Comparison of ENCODE assay signal across 23 cellular contexts in the genomic region with DNA sequence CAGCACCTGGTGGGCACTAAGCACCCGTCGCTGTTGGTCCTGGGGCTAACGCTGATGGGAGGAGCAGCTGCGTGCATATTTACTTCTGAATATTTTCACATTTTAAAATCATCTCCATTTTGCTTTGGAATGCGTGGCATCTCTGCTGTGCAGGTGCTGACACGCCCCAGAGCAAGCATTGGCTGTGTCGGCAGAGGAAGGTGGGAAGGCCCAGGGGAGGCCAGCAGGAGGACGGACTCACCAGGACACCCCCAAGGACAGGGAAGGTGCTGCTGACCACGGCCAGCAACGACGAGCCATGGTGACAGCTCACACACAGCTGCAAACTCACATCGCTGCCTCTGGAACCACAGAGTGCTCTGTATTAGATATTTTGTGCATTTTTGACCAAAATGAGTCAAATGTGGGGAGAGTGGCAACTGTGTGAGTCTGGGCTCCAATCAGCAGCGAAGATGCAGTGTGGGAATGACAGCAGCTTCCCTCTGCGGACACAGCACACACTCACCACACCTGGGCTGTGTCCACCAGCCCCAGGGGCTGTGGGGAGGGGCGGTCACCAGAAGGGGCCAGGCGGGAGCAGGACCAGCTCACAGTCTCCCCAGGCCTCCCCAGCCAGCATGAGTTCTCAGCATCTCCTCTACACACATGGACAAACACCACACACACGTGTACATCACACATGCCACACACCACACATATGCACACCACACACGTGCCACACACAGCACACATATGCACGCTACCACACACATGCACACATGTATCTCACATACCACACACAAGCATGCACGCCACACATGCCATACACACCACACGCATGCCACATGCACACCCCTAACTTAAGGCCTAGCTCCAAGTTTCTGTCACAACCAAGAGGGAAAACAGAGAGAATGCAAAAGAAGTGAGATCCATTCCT. TPM values are rescaled to one million over a fixed set of nuclear protein-coding genes. Genes with fewer than 3 reads are reported as not detected.
DNase-seq lines count a peak whose midpoint lies in the region; ATAC-seq, FAIRE-seq and TF ChIP-seq lines count a peak whose summit lies in the region.
"Had no signal": no experiment of that assay in that cellular context is flagged by ENCODE, and none has a peak within 500 bp of the region (broad histone marks: within the 10 kb centered on the region; RNA-seq: fewer than 3 reads in every experiment).

No MANE protein-coding gene starts in this region.

- H3K9ac ChIP-seq in HepG2 (ENCODE audit: insufficient read depth, low read depth, low read length): no peak overlapping the region
- H3K9ac ChIP-seq in kidney (ENCODE audit: low read length in 2 of 2): no peak overlapping the region
- H3K9ac ChIP-seq: KMS-11 had no signal

- in situ Hi-C loops in HepG2 (cut with HindIII; ENCODE audit: extremely low pct_ligation_motif_present, low pct_unique_long_range_greater_than_20kb): no loop called here

- BruUV-seq in HepG2 (replicated peaks; lab: Mats Ljungman, UMichigan): no TSS peak

- TF ChIP-seq EP300 in HepG2 (IDR thresholded peaks at IDR 0.05; ENCODE audit: low read depth in 2 of 2, low read length in 2 of 2) (no peak), HepG2 (CRISPR knock-in tag; IDR thresholded peaks at IDR 0.05; ENCODE audit: borderline replicate concordance) (no peak)

- no peak overlapping the region for H2AFZ ChIP-seq in HepG2 (ENCODE audit: low read length)
- H2AFZ ChIP-seq: PC-9 had no signal

- TF ChIP-seq CTCF in HepG2 (CRISPR knock-in tag; IDR thresholded peaks at IDR 0.05): no peak
- no peak for TF ChIP-seq CTCF in right lobe of liver (IDR thresholded peaks at IDR 0.05)
- no peak for TF ChIP-seq CTCF in RWPE2 (IDR thresholded peaks at IDR 0.05; ENCODE audit: poor library complexity, severe bottlenecking)
- TF ChIP-seq CTCF in kidney (IDR thresholded peaks at IDR 0.05; ENCODE audit: borderline replicate concordance, extremely low read depth, insufficient read depth): no peak

- H3K4me3 ChIP-seq in HepG2 (replicated peaks in 1 of 3; ENCODE audit: insufficient read depth in 1 of 3, low read depth in 2 of 3, low read length in 3 of 3) (no peak overlapping the region), right lobe of liver (no peak overlapping the region), RWPE2 (ENCODE audit: severe bottlenecking) (no peak overlapping the region), kidney (ENCODE audit: low read length in 2 of 2) (no peak overlapping the region)
- H3K4me3 ChIP-seq: GM12878, PC-9 had no signal

- no peak overlapping the region for H3K27ac Mint-ChIP-seq in naive thymus-derived CD8-positive, alpha-beta T cell
- H3K27ac Mint-ChIP-seq: B cell; CD4-positive, alpha-beta T cell had no signal

- peaks cover 23% of the 10 kb centered on the region for H3K79me2 ChIP-seq in HepG2 (ENCODE audit: insufficient read depth, low read length)

- 82% methylated on average over 21 of the region's 21 CpGs for WGBS in HepG2 (ENCODE audit: low lambda C conversion rate)
- 66% methylated on average over 8 of the region's 21 CpGs for WGBS in right lobe of liver (ENCODE audit: insufficient coverage, low coverage, low lambda C conversion rate, missing lambda C conversion rate)

- peaks cover 0 to 26% (median 7%) of the 10 kb centered on the region in 5 donors for H3K27me3 Mint-ChIP-seq in naive thymus-derived CD8-positive, alpha-beta T cell

- no peak for ATAC-seq in HepG2
- ATAC-seq in right lobe of liver: no peak
- ATAC-seq in RWPE2 (ENCODE audit: low read depth): peak; percentile 77
- ATAC-seq in naive thymus-derived CD8-positive, alpha-beta T cell: no peak
- ATAC-seq: GM12878 had no signal

- no peak overlapping the region for H3K4me3 Mint-ChIP-seq in naive thymus-derived CD8-positive, alpha-beta T cell
- H3K4me3 Mint-ChIP-seq: B cell; CD4-positive, alpha-beta T cell had no signal

- CTCF ChIA-PET in HepG2 (lab: Yijun Ruan, JAX; ENCODE audit: low intra/inter-chr PET ratio, low total read pairs): no interaction called here

- no peaks in the 10 kb centered on the region for H3K36me3 Mint-ChIP-seq in naive thymus-derived CD8-positive, alpha-beta T cell

- peaks cover 54% of the 10 kb centered on the region for H3K4me1 ChIP-seq in HepG2 (ENCODE audit: insufficient read depth, low read length)
- no peaks in the 10 kb centered on the region for H3K4me1 ChIP-seq in right lobe of liver
- no peaks in the 10 kb centered on the region for H3K4me1 ChIP-seq in RWPE2 (ENCODE audit: insufficient read depth, poor library complexity, severe bottlenecking)
- no peaks in the 10 kb centered on the region for H3K4me1 ChIP-seq in kidney (ENCODE audit: control insufficient read depth in 1 of 2, insufficient read depth in 1 of 2, low read depth in 1 of 2, low read length in 2 of 2)

- H3K27ac ChIP-seq in HepG2 (ENCODE audit: extremely low read length, insufficient read depth, low read length) (no peak overlapping the region), right lobe of liver (no peak overlapping the region), RWPE2 (ENCODE audit: poor library complexity, severe bottlenecking) (no peak overlapping the region), kidney (ENCODE audit: low read depth in 2 of 2, low read length in 2 of 2) (no peak overlapping the region)
- H3K27ac ChIP-seq: KMS-11, PC-9 had no signal

- POLR2A ChIA-PET in HepG2 (lab: Yijun Ruan, JAX): no interaction called here
- POLR2A ChIA-PET in naive thymus-derived CD8-positive, alpha-beta T cell (lab: Charles Lee): no interaction called here

- FAIRE-seq in HepG2 (lab: Jason Lieb, UNC) (no peak), kidney (lab: Jason Lieb, UNC) (no peak), urothelium cell line (lab: Jason Lieb, UNC) (peak; percentile 50)
- FAIRE-seq: A204.1, GM12878, H54 had no signal

- H3K27me3 ChIP-seq in HepG2 (ENCODE audit: control insufficient read depth in 1 of 2, insufficient read depth in 2 of 2, low read length in 2 of 2) (no peaks in the 10 kb centered on the region), right lobe of liver (no peaks in the 10 kb centered on the region), RWPE2 (ENCODE audit: insufficient read depth, poor library complexity, severe bottlenecking) (no peaks in the 10 kb centered on the region)

- H3K9me3 ChIP-seq in HepG2 (ENCODE audit: low read length) (no peaks in the 10 kb centered on the region), right lobe of liver (no peaks in the 10 kb centered on the region), RWPE2 (ENCODE audit: severe bottlenecking) (no peaks in the 10 kb centered on the region), kidney (ENCODE audit: control insufficient read depth in 1 of 2, low read length in 2 of 2) (no peaks in the 10 kb centered on the region)

- peaks cover 0 to under 1% (median 0%) of the 10 kb centered on the region in 4 donors for H3K4me1 Mint-ChIP-seq in naive thymus-derived CD8-positive, alpha-beta T cell

- TF ChIP-seq RAD21 in HepG2 (CRISPR knock-in tag; IDR thresholded peaks at IDR 0.05): no peak

- H4K20me1 ChIP-seq in HepG2 (ENCODE audit: insufficient read depth, low read length): peaks cover 90% of the 10 kb centered on the region

- peaks cover 0 to 4% (median 0%) of the 10 kb centered on the region in 9 donors for H3K9me3 Mint-ChIP-seq in naive thymus-derived CD8-positive, alpha-beta T cell
- H3K9me3 Mint-ChIP-seq: CD4-positive, alpha-beta T cell had no signal

- H3K4me2 ChIP-seq in HepG2 (ENCODE audit: low read depth, low read length): no peak overlapping the region
- H3K4me2 ChIP-seq: KMS-11, PC-9 had no signal

- H3K36me3 ChIP-seq in HepG2 (replicated peaks in 1 of 2; ENCODE audit: control insufficient read depth in 1 of 2, insufficient read depth in 2 of 2, low read length in 2 of 2) (peaks cover 1 to 3% of the 10 kb centered on the region in 2 experiments; a peak in 3 of 5 replicates), right lobe of liver (no peaks in the 10 kb centered on the region), RWPE2 (ENCODE audit: low read depth) (no peaks in the 10 kb centered on the region), kidney (ENCODE audit: control insufficient read depth in 1 of 2, insufficient read depth in 2 of 2, low read length in 2 of 2) (no peaks in the 10 kb centered on the region)

- DNase-seq in HepG2 (ENCODE audit: low spot score) (no peak), right lobe of liver (no peak), RWPE2 (ENCODE audit: low spot score) (no peak), kidney (peak; percentile 56), urothelium cell line (ENCODE audit: low spot score) (no peak), NCI-H1417 treated with DMSO at 0.1 percent for 48 hours (lab: John Stamatoyannopoulos, UW) (no peak), ureter (ENCODE audit: low spot score) (no peak)
- no peak for DNase-seq in naive thymus-derived CD8-positive, alpha-beta T cell
- DNase-seq: CD4-positive, alpha-beta T cell; COR-L47; DND-41; IMR-90; NCI-H1105 treated with DMSO at 0.1 percent for 48 hours; NCI-H187; NCI-H446; NCI-H526; PC-9; RPMI8226 had no signal

- TF ChIP-seq POLR2A in HepG2 (IDR thresholded peaks at IDR 0.05; ENCODE audit: insufficient read depth in 1 of 2, low read depth in 2 of 2, low read length in 2 of 2) (no peak), right lobe of liver (IDR thresholded peaks at IDR 0.05) (no peak)

- intact Hi-C loops in HepG2 (cut with micrococcal nuclease; ENCODE audit: unreplicated experiment) (no loop called here), right lobe of liver (cut with DNase I) (no loop called here), kidney (cut with DNase I) (no loop called here)

RNA-seq across cellular contexts. Expression of a gene that starts 58.2 kb away (rescaled TPM):
- total RNA-seq in HepG2 (2016; rRNA removed; fragmentation: Illumina TruSeq; extraction: Trizol): 1.7 and 2.5 TPM in 2 replicates
- total RNA-seq in HepG2 (2016; cell fraction: cytosol; rRNA removed; fragmentation: Illumina TruSeq; extraction: Trizol; ENCODE audit: low read depth): 0.88 and 1.4 TPM in 2 replicates
- 1.4 and 2.6 TPM in 2 replicates for total RNA-seq in HepG2 (2016; cell fraction: insoluble cytoplasmic fraction; rRNA removed; fragmentation: Illumina TruSeq; extraction: Trizol)
- total RNA-seq in HepG2 (2016; cell fraction: membrane; rRNA removed; fragmentation: Illumina TruSeq; extraction: Trizol): 2.3 TPM in 2 replicates
- 3.7 and 5.0 TPM in 2 replicates for total RNA-seq in HepG2 (2016; cell fraction: nucleus; rRNA removed; fragmentation: Illumina TruSeq; extraction: Trizol)
- polyA plus RNA-seq in HepG2 (2011; rRNA removed): 24.2 and 50.0 TPM in 2 replicates
- polyA plus RNA-seq in HepG2 (2011; cell fraction: cytosol; rRNA removed): 42.2 and 59.6 TPM in 2 replicates
- 73.6 and 81.5 TPM in 2 replicates for polyA plus RNA-seq in HepG2 (2011; cell fraction: nucleus; rRNA removed)
- polyA plus RNA-seq in HepG2 (2012): 49.0 and 72.5 TPM in 2 replicates
- polyA plus RNA-seq in HepG2 (2016; cell fraction: cytosol; fragmentation: Illumina TruSeq; extraction: Trizol; ENCODE audit: low read depth): 0.94 and 1.3 TPM in 2 replicates
- 2.5 TPM in 2 replicates for polyA plus RNA-seq in HepG2 (2016; cell fraction: insoluble cytoplasmic fraction; fragmentation: Illumina TruSeq; extraction: Trizol; ENCODE audit: low read depth)
- polyA plus RNA-seq in HepG2 (2016; cell fraction: membrane; fragmentation: Illumina TruSeq; extraction: Trizol; ENCODE audit: low read depth): 1.7 and 2.2 TPM in 2 replicates
- 3.0 and 5.1 TPM in 2 replicates for polyA plus RNA-seq in HepG2 (2016; cell fraction: nucleus; fragmentation: Illumina TruSeq; extraction: Trizol; ENCODE audit: insufficient read depth, low read depth)
- polyA minus RNA-seq in HepG2 (2011; rRNA and poly(A)+ RNA removed; ENCODE audit: low replicate concordance): 35.1 TPM in 1 of 2 replicates, not detected in the other
- polyA minus RNA-seq in HepG2 (2011; cell fraction: cytosol; rRNA and poly(A)+ RNA removed): 18.6 and 43.5 TPM in 2 replicates
- 33.3 and 45.4 TPM in 2 replicates for polyA minus RNA-seq in HepG2 (2011; cell fraction: nucleus; rRNA and poly(A)+ RNA removed)
- under 1 TPM; 0.15 to 0.87 (median 0.67) TPM for total RNA-seq in right lobe of liver
- 4.8 TPM for total RNA-seq in kidney
- polyA plus RNA-seq in kidney (ENCODE audit: insufficient read depth, low read depth, low replicate concordance): 6.2 TPM
- under 1 TPM; 0.78 to 0.99 TPM for total RNA-seq in naive thymus-derived CD8-positive, alpha-beta T cell
- polyA plus RNA-seq in naive thymus-derived CD8-positive, alpha-beta T cell: 1 to 10 TPM in 2 of 3 donors, under 1 TPM in 1; 0.69 to 1.5 (median 1.4) TPM
- total RNA-seq in ureter: 7.8 TPM
- total RNA-seq: GM12878, IMR-90, PC-9 had no signal
